In genomic region chr19:42440357-42441046, GRCh38 we compare ENCODE assay signal across 8 cellular contexts. TPM values are rescaled to one million over a fixed set of nuclear protein-coding genes. Genes with fewer than 3 reads are reported as not detected.
DNase-seq lines count a peak whose midpoint lies in the region; ATAC-seq and FAIRE-seq lines count a peak whose summit lies in the region.

No MANE protein-coding gene starts in this region.

- H3K4me3 ChIP-seq in SJSA1, result no peak overlapping the region

- H3K27ac ChIP-seq in SJSA1, result no peak overlapping the region

- no peaks in the 10 kb centered on the region for H3K27me3 ChIP-seq in SJSA1 (replicated peaks)

- in situ Hi-C loops in Caki2 (cut with HindIII; ENCODE audit: low pct_unique_long_range_greater_than_20kb, low sequenced_read_pairs), result loop anchor here (25.0 kb wide), 1 partner anchor 328 kb away; no protein-coding TSS in a partner anchor

- FAIRE-seq in urothelium cell line (lab: Jason Lieb, UNC), result no peak

- peak; percentile 21 for DNase-seq in Caki2 (ENCODE audit: low read depth)
- DNase-seq in HS-27A (ENCODE audit: low read depth), result peak; percentile 42
- DNase-seq in SJSA1 (ENCODE audit: low read depth in 1 of 2, low spot score in 2 of 2), result peak; percentile 31 to 74
- DNase-seq in activated gamma-delta T cell (lab: John Stamatoyannopoulos, UW), result peak; percentile 45
- peak; percentile 52 for DNase-seq in globus pallidus (ENCODE audit: low spot score)
- peak; percentile 91 for DNase-seq in posterior vena cava (ENCODE audit: low spot score)
- peak; percentile 78 for DNase-seq in urothelium cell line (ENCODE audit: low spot score)

- H3K9me3 ChIP-seq in SJSA1 (replicated peaks), result no peaks in the 10 kb centered on the region

- ATAC-seq in HG03196 (IDR thresholded peaks at IDR 0.05; ENCODE audit: unreplicated experiment), result no peak

- intact Hi-C loops in posterior vena cava (cut with DNase I), result no loop called here

- H3K4me1 ChIP-seq in SJSA1 (replicated peaks), result no peaks in the 10 kb centered on the region

- no peaks in the 10 kb centered on the region for H3K36me3 ChIP-seq in SJSA1

RNA-seq across cellular contexts. Expression of gene CXCL17, which starts 2.2 kb away (rescaled TPM):
- total RNA-seq in Caki2 (2014; rRNA removed; shearing (Covaris generic); ENCODE audit: low replicate concordance), result not detected in 2 replicates
- total RNA-seq in SJSA1 (2014; rRNA removed; shearing (Covaris generic)), result not detected in 2 replicates
- not detected for total RNA-seq in posterior vena cava

RNA-seq across cellular contexts. Expression of gene LIPE, which starts 13.3 kb away (rescaled TPM):
- total RNA-seq in Caki2 (2014; rRNA removed; shearing (Covaris generic); ENCODE audit: low replicate concordance), result 5.7 and 13.1 TPM in 2 replicates
- total RNA-seq in SJSA1 (2014; rRNA removed; shearing (Covaris generic)), result 3.3 and 7.9 TPM in 2 replicates
- 1 to 10 TPM; 4.4 to 6.7 TPM for total RNA-seq in posterior vena cava

RNA-seq across cellular contexts. Expression of gene CNFN, which starts 50.4 kb away (rescaled TPM):
- total RNA-seq in Caki2 (2014; rRNA removed; shearing (Covaris generic); ENCODE audit: low replicate concordance), result 22.1 TPM in 1 of 2 replicates, not detected in the other
- total RNA-seq in SJSA1 (2014; rRNA removed; shearing (Covaris generic)), result not detected in 2 replicates
- under 1 TPM; 0.52 to 0.88 TPM for total RNA-seq in posterior vena cava

Comparison
In these comparisons a context has a peak if more than half of its experiments do, and no peak if none do; other contexts are left out.
1. DNase-seq: peak in every context shown above with its lines; median percentile 91 in posterior vena cava; 78 in urothelium cell line; 52 in SJSA1; 52 in globus pallidus; 45 in activated gamma-delta T cell; 42 in HS-27A; 21 in Caki2.